14 cellular contexts compared by ENCODE assay signal in the genomic region with DNA sequence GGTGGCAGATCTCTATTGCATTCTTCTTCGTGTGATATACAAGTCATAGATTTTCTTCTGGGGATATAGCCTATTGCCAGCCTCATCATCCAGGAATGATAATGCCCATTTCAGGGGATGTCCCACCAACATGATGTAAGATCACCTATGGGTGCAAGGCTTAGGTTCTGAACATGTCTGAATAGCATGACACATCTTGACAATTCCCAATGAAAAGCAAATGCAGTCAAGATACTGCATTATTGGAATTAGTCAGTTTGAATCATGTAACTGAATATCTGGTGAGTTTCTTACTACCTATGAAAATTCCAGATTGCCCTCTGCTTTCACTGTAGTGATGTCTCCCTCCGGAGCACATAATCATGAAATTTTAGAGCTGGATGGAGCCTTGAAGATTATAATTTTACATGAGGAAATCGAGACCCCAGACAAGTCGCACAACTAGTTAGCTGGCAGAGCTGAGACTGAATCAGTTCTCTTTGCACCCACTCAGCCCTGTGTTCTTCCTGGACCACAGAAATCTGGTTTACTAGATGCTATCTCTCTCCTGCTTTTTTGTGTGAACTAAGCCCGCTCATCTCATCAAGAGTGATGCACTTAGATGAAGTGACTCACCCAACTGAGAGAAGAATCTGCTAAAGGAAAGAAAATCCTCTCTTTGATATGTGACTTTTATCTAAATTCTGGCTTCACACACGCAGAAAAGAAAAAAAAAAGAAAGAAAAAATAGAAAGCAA.
A peak's percentile ranks its signal among the peaks of the same experiment; 100 is the strongest.
DNase-seq lines count a peak whose midpoint lies in the region; ATAC-seq and TF ChIP-seq lines count a peak whose summit lies in the region.
"Had no signal": no experiment of that assay in that cellular context is flagged by ENCODE, and none has a peak within 500 bp of the region (broad histone marks: within the 10 kb centered on the region; RNA-seq: fewer than 3 reads in every experiment).

No MANE protein-coding gene starts in this region.

- H3K27me3 Mint-ChIP-seq in nephron progenitor cell (ENCODE audit: low read depth, poor library complexity): no peaks in the 10 kb centered on the region
- H3K27me3 Mint-ChIP-seq: IgD-negative memory B cell had no signal

- no peak for TF ChIP-seq POLR2A in transverse colon (IDR thresholded peaks at IDR 0.05)

- no peaks in the 10 kb centered on the region for H3K36me3 Mint-ChIP-seq in nephron progenitor cell (ENCODE audit: low read depth)

- in situ Hi-C loops in transverse colon (cut with MboI; ENCODE audit: low pct_ligation_motif_present in 1 of 4, low pct_unique_long_range_greater_than_20kb in 1 of 4, low sequenced_read_pairs in 3 of 4): no loop called here

- H3K36me3 ChIP-seq in transverse colon: no peaks in the 10 kb centered on the region
- H3K36me3 ChIP-seq: uterus had no signal

- H3K4me1 Mint-ChIP-seq in nephron progenitor cell: peaks cover 16% of the 10 kb centered on the region

- ATAC-seq in stimulated activated naive CD8-positive, alpha-beta T cell treated with anti-CD3 and anti-CD28 coated beads, Interleukin-15, Interleukin-2, amounts not matched to agents 100 U/mL and 50 U/mL, for 24 hours: peak; percentile 96
- ATAC-seq in HG02970 (IDR thresholded peaks at IDR 0.05; ENCODE audit: low FRiP score, unreplicated experiment): no peak
- ATAC-seq: left ventricle myocardium superior had no signal

- DNase-seq in activated gamma-delta T cell treated with Interleukin-2 at 50 U/mL for 16 hours: peak; percentile 22
- DNase-seq in activated gamma-delta T cell (lab: John Stamatoyannopoulos, UW): no peak
- DNase-seq in T1000 (lab: John Stamatoyannopoulos, UW): peak; percentile 9
- DNase-seq in fibroblast of mammary gland (ENCODE audit: low read depth): peak; percentile 87
- peak; percentile 19 for DNase-seq in stimulated activated naive CD8-positive, alpha-beta T cell treated with anti-CD3 and anti-CD28 coated beads, Interleukin-15, Interleukin-2, amounts not matched to agents 100 U/mL and 50 U/mL, for 24 hours
- DNase-seq in transverse colon: no peak
- DNase-seq in nephron progenitor cell: no peak
- DNase-seq: DMS 273 treated with DMSO at 0.1 percent for 48 hours, left ventricle myocardium superior, NCI-H146, NCI-H524 treated with DMSO at 0.1 percent for 48 hours, uterus had no signal

- peaks cover 0 to 3% of the 10 kb centered on the region in 2 donors for H3K9me3 ChIP-seq in transverse colon
- H3K9me3 ChIP-seq: uterus had no signal

- no peak overlapping the region for H3K27ac ChIP-seq in transverse colon
- H3K27ac ChIP-seq: uterus had no signal

- no peaks in the 10 kb centered on the region for H3K4me1 ChIP-seq in transverse colon
- H3K4me1 ChIP-seq: uterus had no signal

- intact Hi-C loops in transverse colon (cut with DNase I; ENCODE audit: low total_unique reads): no loop called here

- TF ChIP-seq CTCF in fibroblast of mammary gland (conservative IDR thresholded peaks at IDR 0.05; ENCODE audit: control insufficient read depth, insufficient read depth, low read depth, low read length) (no peak), transverse colon (IDR thresholded peaks at IDR 0.05) (no peak), nephron progenitor cell (IDR thresholded peaks at IDR 0.05) (no peak)

- no peak for TF ChIP-seq EP300 in transverse colon (IDR thresholded peaks at IDR 0.05; ENCODE audit: low read depth)

- H3K4me3 ChIP-seq in fibroblast of mammary gland (ENCODE audit: control insufficient read depth, low read depth, low read length) (no peak overlapping the region), transverse colon (no peak overlapping the region)
- H3K4me3 ChIP-seq: uterus had no signal

- H3K27me3 ChIP-seq in transverse colon: peaks cover 3% of the 10 kb centered on the region
- H3K27me3 ChIP-seq: uterus had no signal

- H3K27ac Mint-ChIP-seq in nephron progenitor cell: no peak overlapping the region
- H3K27ac Mint-ChIP-seq: IgD-negative memory B cell had no signal

- H3K4me3 Mint-ChIP-seq in nephron progenitor cell: no peak overlapping the region
- H3K4me3 Mint-ChIP-seq: IgD-negative memory B cell had no signal

- peaks cover 9% of the 10 kb centered on the region for H3K9me3 Mint-ChIP-seq in nephron progenitor cell

- WGBS in transverse colon (ENCODE audit: low coverage in 1 of 2), 2 donors: 37 to 64% methylated on average over 3 to 6 of the region's 6 CpGs

Comparison
In these comparisons a context has a peak if more than half of its experiments do, and no peak if none do; other contexts are left out.
1. DNase-seq: peak in activated gamma-delta T cell treated with Interleukin-2 at 50 U/mL for 16 hours (single experiment), T1000 (single experiment), fibroblast of mammary gland (single experiment) and stimulated activated naive CD8-positive, alpha-beta T cell treated with anti-CD3 and anti-CD28 coated beads, Interleukin-15, Interleukin-2, amounts not matched to agents 100 U/mL and 50 U/mL, for 24 hours (single experiment); none in activated gamma-delta T cell (single experiment), transverse colon (single experiment) and nephron progenitor cell (single experiment).